ENCODE assay signal across 34 cellular contexts in genomic region chr12:50961708-50962107, GRCh38. TPM values are rescaled to one million over a fixed set of nuclear protein-coding genes. Genes with fewer than 3 reads are reported as not detected.
A peak's percentile ranks its signal among the peaks of the same experiment; 100 is the strongest.
DNase-seq lines count a peak whose midpoint lies in the region; ATAC-seq and TF ChIP-seq lines count a peak whose summit lies in the region.
"Had no signal": no experiment of that assay in that cellular context is flagged by ENCODE, and none has a peak within 500 bp of the region (broad histone marks: within the 10 kb centered on the region; RNA-seq: fewer than 3 reads in every experiment).

No MANE protein-coding gene starts in this region.

- in situ Hi-C loops in astrocyte of the spinal cord (cut with HindIII; ENCODE audit: low sequenced_read_pairs), result no loop called here

- no peak overlapping the region for H3K4me3 Mint-ChIP-seq in HFFc6
- H3K4me3 Mint-ChIP-seq: naive thymus-derived CD8-positive, alpha-beta T cell had no signal

- no peaks in the 10 kb centered on the region for H3K27me3 Mint-ChIP-seq in HFFc6 (ENCODE audit: insufficient read depth)
- H3K27me3 Mint-ChIP-seq: naive thymus-derived CD8-positive, alpha-beta T cell had no signal

- H3K36me3 Mint-ChIP-seq in HFFc6 (ENCODE audit: low read depth), result no peaks in the 10 kb centered on the region
- H3K36me3 Mint-ChIP-seq: naive thymus-derived CD8-positive, alpha-beta T cell had no signal

- peaks cover 7% of the 10 kb centered on the region for H3K4me1 Mint-ChIP-seq in HFFc6 (ENCODE audit: low read depth)

- intact Hi-C loops in head of caudate nucleus (cut with DNase I), result no loop called here

- TF ChIP-seq CTCF in HFFc6 (IDR thresholded peaks at IDR 0.05), result no peak
- no peak for TF ChIP-seq CTCF in astrocyte of the spinal cord (IDR thresholded peaks at IDR 0.05; ENCODE audit: low read depth, low read length)
- no peak for TF ChIP-seq CTCF in fibroblast of pulmonary artery (IDR thresholded peaks at IDR 0.05; ENCODE audit: low read length, missing control alignments)

- no peak overlapping the region for H3K27ac Mint-ChIP-seq in HFFc6
- H3K27ac Mint-ChIP-seq: activated naive CD4-positive, alpha-beta T cell treated with anti-CD3 and anti-CD28 coated beads, Interleukin-2, amount 50 U/mL, for 72 hours; naive thymus-derived CD8-positive, alpha-beta T cell had no signal

- peak; percentile 3 for DNase-seq in HFFc6
- peak; percentile 40 for DNase-seq in astrocyte of the spinal cord (ENCODE audit: low read depth, low spot score)
- peak; percentile 12 for DNase-seq in fibroblast of pulmonary artery (ENCODE audit: low read depth)
- DNase-seq in skeletal muscle cell (ENCODE audit: low read depth), result peak; percentile 11
- no peak for DNase-seq in activated CD4-positive, alpha-beta T cell treated with anti-CD3 and anti-CD28 coated beads for 4 hours
- DNase-seq in GDM1 (lab: John Stamatoyannopoulos, UW), result no peak
- no peak for DNase-seq in head of caudate nucleus
- DNase-seq: activated CD4-positive, alpha-beta T cell treated with anti-CD3 and anti-CD28 coated beads for 48 hours; activated T-cell treated with anti-CD3 and anti-CD28 coated beads for 4 hours; aorta; central memory CD4-positive, alpha-beta T cell; dermis blood vessel endothelial cell; DMS153; esophagus squamous epithelium; kidney; lower lobe of right lung; MV-4-11; naive thymus-derived CD8-positive, alpha-beta T cell; NCI-H146; NCI-H774; nucleus accumbens; RPMI8226; SJCRH30; stimulated activated CD4-positive, alpha-beta T cell treated with anti-CD3 and anti-CD28 coated beads, Interleukin-15, amount 100 ng/mL, for 24 hours; stimulated activated CD4-positive, alpha-beta T cell treated with anti-CD3 and anti-CD28 coated beads, Interleukin-4, amount 100 ng/mL, for 4 hours; T1000; transverse colon; WERI-Rb-1 had no signal

- H3K9me3 Mint-ChIP-seq in HFFc6, result no peaks in the 10 kb centered on the region
- H3K9me3 Mint-ChIP-seq: activated naive CD4-positive, alpha-beta T cell treated with anti-CD3 and anti-CD28 coated beads, Interleukin-2, amount 50 U/mL, for 72 hours; naive thymus-derived CD8-positive, alpha-beta T cell had no signal

- H3K4me3 ChIP-seq in astrocyte of the spinal cord (ENCODE audit: low read depth, low read length), result no peak overlapping the region
- no peak overlapping the region for H3K4me3 ChIP-seq in fibroblast of pulmonary artery (replicated peaks; ENCODE audit: low read depth, low read length)
- H3K4me3 ChIP-seq in skeletal muscle cell (ENCODE audit: low read depth, low read length), result no peak overlapping the region
- H3K4me3 ChIP-seq: BLaER1, esophagus squamous epithelium, lower lobe of right lung, prostate gland, SJCRH30, transverse colon had no signal

- no peak for ATAC-seq in GM21390 (IDR thresholded peaks at IDR 0.05; ENCODE audit: unreplicated experiment)
- ATAC-seq: activated naive CD4-positive, alpha-beta T cell treated with anti-CD3 and anti-CD28 coated beads, Interleukin-2, amount 50 U/mL, for 72 hours; naive thymus-derived CD8-positive, alpha-beta T cell; sciatic nerve had no signal

RNA-seq across cellular contexts. Expression of gene HIGD1C, which starts 9.4 kb away (rescaled TPM):
- total RNA-seq in HFFc6 (2021; fragmentation: NEBNext Ultra II Directional; extraction: Animal tissue kit (Norgen Biotek cat#: 25700)), result not detected
- total RNA-seq: activated naive CD4-positive, alpha-beta T cell treated with anti-CD3 and anti-CD28 coated beads, Interleukin-2, amount 50 U/mL, for 72 hours; aorta; dermis blood vessel endothelial cell; esophagus squamous epithelium; kidney; LHCN-M2; lower lobe of right lung; naive thymus-derived CD8-positive, alpha-beta T cell; prostate gland; sciatic nerve; SJCRH30; transverse colon had no signal

Comparison
In these comparisons a context has a peak if more than half of its experiments do, and no peak if none do; other contexts are left out.
1. DNase-seq: peak in HFFc6 (single experiment), astrocyte of the spinal cord (single experiment), fibroblast of pulmonary artery (single experiment) and skeletal muscle cell (single experiment); none in activated CD4-positive, alpha-beta T cell treated with anti-CD3 and anti-CD28 coated beads for 4 hours (0 of 2), GDM1 (single experiment) and head of caudate nucleus (0 of 42).